ENCODE assay signal across 7 cellular contexts in the genomic region with DNA sequence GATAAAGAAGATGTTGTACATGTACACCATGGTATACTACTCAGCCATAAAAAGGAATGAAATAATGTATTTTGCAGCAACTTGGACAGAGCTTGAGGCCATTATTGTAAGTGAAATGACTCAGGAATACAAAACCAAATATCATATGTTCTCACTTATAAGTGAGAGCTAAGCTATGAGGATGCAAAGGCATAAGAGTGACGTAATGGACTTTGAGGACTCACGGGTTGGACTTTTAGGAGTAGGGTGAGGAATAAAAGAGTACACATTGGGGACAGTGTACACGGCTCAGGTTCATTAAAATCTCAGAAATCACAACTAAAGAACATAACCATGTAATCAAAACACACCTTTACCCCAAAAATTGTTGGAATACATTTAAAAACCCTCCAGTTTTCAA.
"Had no signal": no experiment of that assay in that cellular context is flagged by ENCODE, and none has a peak within 500 bp of the region (broad histone marks: within the 10 kb centered on the region; RNA-seq: fewer than 3 reads in every experiment).

No MANE protein-coding gene starts in this region.

- DNase-seq: IMR-90, KBM-7, KG1 had no signal

- H3K27ac ChIP-seq: HL-60, KMS-11 had no signal

- ATAC-seq: K562 had no signal

- H3K4me3 ChIP-seq: K562 had no signal

- FAIRE-seq: HTR-8/SVneo, K562 had no signal

- H3K4me2 ChIP-seq: KMS-11 had no signal

- H3K9ac ChIP-seq: KMS-11 had no signal
